8 cellular contexts compared by ENCODE assay signal in genomic region chr10:132185601-132186487, GRCh38. TPM values are rescaled to one million over a fixed set of nuclear protein-coding genes. Genes with fewer than 3 reads are reported as not detected.
DNase-seq lines count a peak whose midpoint lies in the region; ATAC-seq and TF ChIP-seq lines count a peak whose summit lies in the region.

No MANE protein-coding gene starts in this region.

- no peak for DNase-seq in AG04449 (ENCODE audit: low read depth, low spot score)
- peak; percentile 87 for DNase-seq in NCI-H146 (lab: John Stamatoyannopoulos, UW)
- peak; percentile 46 for DNase-seq in activated naive CD4-positive, alpha-beta T cell treated with Interleukin-2 at 50 U/mL for 16 hours
- peak; percentile 47 for DNase-seq in left ventricle myocardium inferior
- DNase-seq in RKO (ENCODE audit: low spot score), result no peak
- no peak for DNase-seq in EL

- no peak for ATAC-seq in GM18520 (IDR thresholded peaks at IDR 0.05; ENCODE audit: unreplicated experiment)

- H3K36me3 ChIP-seq in left ventricle myocardium inferior, result no peaks in the 10 kb centered on the region
- H3K36me3 ChIP-seq in skeletal muscle satellite cell (ENCODE audit: insufficient read depth, low read length), result no peaks in the 10 kb centered on the region

- H3K9ac ChIP-seq in skeletal muscle satellite cell (ENCODE audit: low read depth, low read length), result no peak overlapping the region

- POLR2A ChIA-PET in AG04449 (lab: Yijun Ruan, JAX), result no interaction called here

- no peak for TF ChIP-seq CTCF in AG04449 (IDR thresholded peaks at IDR 0.05; ENCODE audit: insufficient read depth, low read length, missing control alignments)
- no peak for TF ChIP-seq CTCF in left ventricle myocardium inferior (IDR thresholded peaks at IDR 0.05; ENCODE audit: borderline replicate concordance)

- H3K4me2 ChIP-seq in skeletal muscle satellite cell (ENCODE audit: low read length), result peak overlapping the region; percentile 69

- H3K4me1 ChIP-seq in left ventricle myocardium inferior, result peaks cover 51% of the 10 kb centered on the region
- H3K4me1 ChIP-seq in skeletal muscle satellite cell (ENCODE audit: control insufficient read depth, insufficient read depth, low read length), result peaks cover 5% of the 10 kb centered on the region

- H3K9me3 ChIP-seq in left ventricle myocardium inferior (replicated peaks), result no peaks in the 10 kb centered on the region
- no peaks in the 10 kb centered on the region for H3K9me3 ChIP-seq in skeletal muscle satellite cell (replicated peaks; ENCODE audit: low read length)

- H3K27me3 ChIP-seq in left ventricle myocardium inferior (ENCODE audit: low read depth) (peaks cover 36% of the 10 kb centered on the region), skeletal muscle satellite cell (ENCODE audit: control insufficient read depth, insufficient read depth, low read length) (peaks cover 51% of the 10 kb centered on the region)

- CTCF ChIA-PET in AG04449 (lab: Yijun Ruan, JAX), result no interaction called here

- H3K27ac ChIP-seq in left ventricle myocardium inferior (replicated peaks), result no peak overlapping the region

- intact Hi-C loops in left ventricle myocardium inferior (cut with micrococcal nuclease), result no loop called here

- peak overlapping the region; percentile 39; the same call in 1 of the 2 replicates for H3K4me3 ChIP-seq in AG04449 (ENCODE audit: low read depth, low read length)
- peak overlapping the region; percentile 73 for H3K4me3 ChIP-seq in left ventricle myocardium inferior
- peak overlapping the region; percentile 63 for H3K4me3 ChIP-seq in skeletal muscle satellite cell (ENCODE audit: low read length)

RNA-seq across cellular contexts. Expression of gene DPYSL4, which starts 0.9 kb away (rescaled TPM):
- total RNA-seq in left ventricle myocardium inferior, result 42.8 TPM
- 3.0 and 22.1 TPM in 2 replicates for total RNA-seq in skeletal muscle satellite cell (2012; rRNA removed)

Comparison
In these comparisons a context has a peak if more than half of its experiments do, and no peak if none do; other contexts are left out.
1. DNase-seq: peak in NCI-H146 (single experiment), activated naive CD4-positive, alpha-beta T cell treated with Interleukin-2 at 50 U/mL for 16 hours (single experiment) and left ventricle myocardium inferior (single experiment); none in AG04449 (single experiment), RKO (single experiment) and EL (single experiment).
2. Peak in every context shown above with its lines, with median percentiles within 50 percentile points of each other: H3K4me3 ChIP-seq.